13 cellular contexts compared by ENCODE assay signal in the genomic region with DNA sequence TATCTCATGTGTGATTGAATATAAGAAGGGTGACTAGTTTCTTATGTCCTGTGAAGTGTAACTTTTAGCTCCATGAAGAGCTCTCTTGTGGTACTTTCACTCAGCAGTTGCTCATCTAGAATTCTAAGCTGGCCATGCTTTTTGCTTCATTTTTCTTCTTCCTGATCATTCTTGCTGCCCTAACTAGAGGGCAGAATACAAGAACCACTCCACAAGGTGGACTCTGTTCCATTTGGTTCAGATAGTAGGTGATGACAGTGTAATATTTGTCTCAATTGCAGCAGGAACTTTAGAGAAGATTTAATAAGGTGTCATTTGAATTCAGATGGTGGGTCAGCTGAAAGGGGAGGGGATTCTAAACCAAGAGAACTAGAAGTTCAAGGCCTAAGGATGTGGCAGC.
"Had no signal": no experiment of that assay in that cellular context is flagged by ENCODE, and none has a peak within 500 bp of the region (broad histone marks: within the 10 kb centered on the region; RNA-seq: fewer than 3 reads in every experiment).

No MANE protein-coding gene starts in this region.

- H3K27ac Mint-ChIP-seq: neural progenitor cell had no signal

- DNase-seq: activated CD4-positive, alpha-beta T cell treated with anti-CD3 and anti-CD28 coated beads, Interleukin-2, amount 50 U/mL, for 4 hours; activated naive CD4-positive, alpha-beta T cell; effector memory CD4-positive, alpha-beta T cell; immature natural killer cell; left cardiac atrium; mammary epithelial cell; substantia nigra; upper lobe of right lung had no signal

- H3K4me2 ChIP-seq: neural progenitor cell had no signal

- H3K4me3 ChIP-seq: coronary artery, neural progenitor cell, skin epidermis, upper lobe of right lung had no signal

- H3K9me3 ChIP-seq: upper lobe of right lung had no signal

- H3K27ac ChIP-seq: coronary artery, neural progenitor cell, parathyroid adenoma, skin epidermis, upper lobe of right lung had no signal

- H2AFZ ChIP-seq: neural progenitor cell, parathyroid adenoma had no signal

- H3K4me3 Mint-ChIP-seq: immature natural killer cell, neural progenitor cell had no signal

- H3K9ac ChIP-seq: neural progenitor cell, parathyroid adenoma had no signal

- H3K9me3 Mint-ChIP-seq: immature natural killer cell, neural progenitor cell had no signal

- H3K27me3 ChIP-seq: neural progenitor cell, upper lobe of right lung had no signal

- H3K36me3 ChIP-seq: neural progenitor cell had no signal

- ATAC-seq: activated CD4-positive, CD25-positive, alpha-beta regulatory T cell treated with anti-CD3 and anti-CD28 coated beads, Interleukin-2, amount 50 U/mL, for 24 hours; left cardiac atrium; upper lobe of right lung had no signal
